In the genomic region with DNA sequence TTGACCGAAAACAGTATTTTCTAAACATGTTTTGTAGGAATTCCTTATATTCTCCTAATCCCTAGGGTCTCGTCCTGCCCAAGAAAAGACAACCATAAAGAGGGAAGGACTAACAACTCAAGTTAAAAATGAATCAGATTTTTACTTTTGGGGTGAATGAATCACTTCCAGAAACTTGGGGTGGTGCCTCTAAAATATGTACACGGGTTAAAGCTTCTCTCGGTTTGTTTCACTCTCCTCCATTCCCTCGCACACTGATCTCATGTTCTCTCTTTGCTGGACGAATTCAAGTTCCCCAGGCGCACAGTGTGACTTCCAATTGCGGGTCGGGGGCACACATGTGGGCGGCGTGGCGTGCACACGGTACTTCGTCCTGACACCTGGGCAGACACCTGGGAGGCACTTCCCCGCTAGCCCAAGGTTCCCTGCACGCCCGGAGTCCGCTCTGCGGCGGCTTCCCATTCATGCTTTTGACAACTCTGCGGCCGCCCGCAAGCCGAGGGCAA, we compare ENCODE assay signal across 1 cellular context.
TF ChIP-seq lines count a peak whose summit lies in the region.

No MANE protein-coding gene starts in this region.

TF ChIP-seq in GM12878, 131 proteins besides CTCF, POLR2A, EP300 and RAD21:
- TF ChIP-seq TCF3 (IDR thresholded peaks at IDR 0.05; ENCODE audit: borderline replicate concordance, insufficient read depth, low read depth, low read length): no peak
- TF ChIP-seq, protein P1, sequence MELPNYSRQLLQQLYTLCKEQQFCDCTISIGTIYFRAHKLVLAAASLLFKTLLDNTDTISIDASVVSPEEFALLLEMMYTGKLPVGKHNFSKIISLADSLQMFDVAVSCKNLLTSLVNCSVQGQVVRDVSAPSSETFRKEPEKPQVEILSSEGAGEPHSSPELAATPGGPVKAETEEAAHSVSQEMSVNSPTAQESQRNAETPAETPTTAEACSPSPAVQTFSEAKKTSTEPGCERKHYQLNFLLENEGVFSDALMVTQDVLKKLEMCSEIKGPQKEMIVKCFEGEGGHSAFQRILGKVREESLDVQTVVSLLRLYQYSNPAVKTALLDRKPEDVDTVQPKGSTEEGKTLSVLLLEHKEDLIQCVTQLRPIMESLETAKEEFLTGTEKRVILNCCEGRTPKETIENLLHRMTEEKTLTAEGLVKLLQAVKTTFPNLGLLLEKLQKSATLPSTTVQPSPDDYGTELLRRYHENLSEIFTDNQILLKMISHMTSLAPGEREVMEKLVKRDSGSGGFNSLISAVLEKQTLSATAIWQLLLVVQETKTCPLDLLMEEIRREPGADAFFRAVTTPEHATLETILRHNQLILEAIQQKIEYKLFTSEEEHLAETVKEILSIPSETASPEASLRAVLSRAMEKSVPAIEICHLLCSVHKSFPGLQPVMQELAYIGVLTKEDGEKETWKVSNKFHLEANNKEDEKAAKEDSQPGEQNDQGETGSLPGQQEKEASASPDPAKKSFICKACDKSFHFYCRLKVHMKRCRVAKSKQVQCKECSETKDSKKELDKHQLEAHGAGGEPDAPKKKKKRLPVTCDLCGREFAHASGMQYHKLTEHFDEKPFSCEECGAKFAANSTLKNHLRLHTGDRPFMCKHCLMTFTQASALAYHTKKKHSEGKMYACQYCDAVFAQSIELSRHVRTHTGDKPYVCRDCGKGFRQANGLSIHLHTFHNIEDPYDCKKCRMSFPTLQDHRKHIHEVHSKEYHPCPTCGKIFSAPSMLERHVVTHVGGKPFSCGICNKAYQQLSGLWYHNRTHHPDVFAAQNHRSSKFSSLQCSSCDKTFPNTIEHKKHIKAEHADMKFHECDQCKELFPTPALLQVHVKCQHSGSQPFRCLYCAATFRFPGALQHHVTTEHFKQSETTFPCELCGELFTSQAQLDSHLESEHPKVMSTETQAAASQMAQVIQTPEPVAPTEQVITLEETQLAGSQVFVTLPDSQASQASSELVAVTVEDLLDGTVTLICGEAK (IDR thresholded peaks at IDR 0.05; ENCODE audit: borderline replicate concordance): 0 out of 2 replicates have a peak, but pooled peaks have one; percentile 22
- TF ChIP-seq MYB (IDR thresholded peaks at IDR 0.05; ENCODE audit: borderline replicate concordance, low read depth, low read length): no peak
- TF ChIP-seq EGR1 (IDR thresholded peaks at IDR 0.05; ENCODE audit: borderline replicate concordance in 1 of 2, low read depth in 2 of 2, low read length in 2 of 2): 0 out of 3 replicates have a peak, but pooled peaks of 1 of the 2 experiments have one; percentile 51
- no peak for TF ChIP-seq NFIC (IDR thresholded peaks at IDR 0.05; ENCODE audit: low read depth, low read length)
- 0 out of 4 replicates have a peak, but pooled peaks of 1 of the 2 experiments have one; percentile 11 for TF ChIP-seq IKZF2 (IDR thresholded peaks at IDR 0.05)
- no peak for TF ChIP-seq SP1 (IDR thresholded peaks at IDR 0.05; ENCODE audit: low read depth, low read length)
- peak; percentile 7; the same call in 1 of the 2 replicates for TF ChIP-seq RUNX3 (IDR thresholded peaks at IDR 0.05; ENCODE audit: low read length)
